9 cellular contexts compared by ENCODE assay signal in the genomic region with DNA sequence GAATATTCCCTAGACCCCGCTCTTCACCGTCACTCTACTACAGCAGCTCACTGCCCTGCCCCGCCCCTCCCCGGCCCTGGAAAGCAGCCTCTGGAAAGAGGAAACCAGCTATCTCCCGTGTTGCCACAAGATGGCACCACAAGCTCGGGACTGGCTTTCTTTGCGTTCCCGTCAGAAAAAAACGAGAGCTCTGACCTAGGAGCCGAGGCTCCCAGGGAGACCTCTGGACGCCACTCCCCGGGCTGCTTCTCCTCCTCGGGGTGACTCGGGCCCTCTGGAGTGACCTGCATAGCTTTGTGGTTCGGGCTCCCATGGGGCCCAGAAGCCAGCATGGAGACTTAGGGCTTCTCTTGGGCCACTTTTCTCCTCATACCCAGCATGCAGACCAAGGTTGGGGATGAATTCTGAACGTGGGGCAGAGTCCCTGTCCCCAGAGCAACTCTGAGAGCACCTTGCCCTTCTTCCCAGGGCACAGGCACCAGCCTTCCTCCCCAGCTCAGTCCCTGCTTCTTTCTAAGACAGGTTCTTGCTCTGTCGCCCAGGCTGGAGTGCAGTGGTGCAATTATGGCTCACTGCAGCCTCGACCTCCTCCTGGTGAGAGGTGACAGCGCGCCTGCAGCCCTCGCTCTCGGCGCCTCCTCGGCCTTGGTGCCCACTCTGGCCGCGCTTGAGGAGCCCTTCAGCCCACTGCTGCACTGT. TPM values are rescaled to one million over a fixed set of nuclear protein-coding genes. Genes with fewer than 3 reads are reported as not detected.
A peak's percentile ranks its signal among the peaks of the same experiment; 100 is the strongest.
DNase-seq lines count a peak whose midpoint lies in the region; ATAC-seq, FAIRE-seq and TF ChIP-seq lines count a peak whose summit lies in the region.
"Had no signal": no experiment of that assay in that cellular context is flagged by ENCODE, and none has a peak within 500 bp of the region (broad histone marks: within the 10 kb centered on the region; RNA-seq: fewer than 3 reads in every experiment).

No MANE protein-coding gene starts in this region.

- peak overlapping the region; percentile 81; the same call in 1 of the 2 replicates for H3K4me2 ChIP-seq in MM.1S (ENCODE audit: low read depth, low read length)

- peaks cover 5% of the 10 kb centered on the region; the same call in 1 of the 2 replicates for H3F3A ChIP-seq in MM.1S (ENCODE audit: insufficient read depth, low read length)

- H3K4me3 ChIP-seq in MM.1S (ENCODE audit: low read length) (peak overlapping the region; percentile 18), ovary (no peak overlapping the region), thyroid gland (replicated peaks in 1 of 3) (no peak overlapping the region)

- no peaks in the 10 kb centered on the region for H3K9me2 ChIP-seq in MM.1S (replicated peaks; ENCODE audit: insufficient read depth, low read length)

- H3K36me3 ChIP-seq in MM.1S (replicated peaks; ENCODE audit: insufficient read depth, low read length) = no peaks in the 10 kb centered on the region
- no peaks in the 10 kb centered on the region for H3K36me3 ChIP-seq in ovary
- no peaks in the 10 kb centered on the region for H3K36me3 ChIP-seq in thyroid gland

- no peaks in the 10 kb centered on the region for H4K20me1 ChIP-seq in MM.1S (ENCODE audit: insufficient read depth, low read length)

- no peak for TF ChIP-seq POLR2A in ovary (IDR thresholded peaks at IDR 0.05)
- no peak for TF ChIP-seq POLR2A in thyroid gland (IDR thresholded peaks at IDR 0.05)

- H3K4me1 ChIP-seq in MM.1S (ENCODE audit: low read length) (0 out of 2 replicates have a peak, but pooled peaks cover 4% of the 10 kb centered on the region), ovary (ENCODE audit: insufficient read depth) (no peaks in the 10 kb centered on the region), thyroid gland (peaks cover 6% of the 10 kb centered on the region in 2 donors)

- no peaks in the 10 kb centered on the region for H3K79me2 ChIP-seq in MM.1S (ENCODE audit: low read length)

- in situ Hi-C loops in SK-MEL-5 (cut with HindIII; ENCODE audit: low pct_unique_long_range_greater_than_20kb, low sequenced_read_pairs) = no loop called here

- H3K27ac ChIP-seq in MM.1S (ENCODE audit: low read length) = no peak overlapping the region
- no peak overlapping the region for H3K27ac ChIP-seq in ovary
- H3K27ac ChIP-seq in thyroid gland = no peak overlapping the region

- no peak for TF ChIP-seq EP300 in ovary (IDR thresholded peaks at IDR 0.05)

- DNase-seq in MM.1S (peak; percentile 78), SK-MEL-5 (ENCODE audit: low read depth, low spot score) (peak; percentile 90), germinal center (ENCODE audit: low spot score) (peak; percentile 76), ovary (peak; percentile 78 to 90 (median 86)), thyroid gland (peak; percentile 87 to 88)
- peak; percentile 56 for DNase-seq in activated gamma-delta T cell treated with anti-CD3 and anti-CD28 coated beads, Interleukin-2, amount 50 U/mL, for 16 hours (ENCODE audit: low read depth)

- H3K9me3 ChIP-seq in MM.1S (replicated peaks; ENCODE audit: insufficient read depth, low read length) (no peaks in the 10 kb centered on the region), ovary (no peaks in the 10 kb centered on the region), thyroid gland (no peaks in the 10 kb centered on the region)

- H3K9ac ChIP-seq in MM.1S (ENCODE audit: low read length) = no peak overlapping the region

- H3K27me3 ChIP-seq in MM.1S (replicated peaks; ENCODE audit: insufficient read depth, low read length) (peaks cover 39% of the 10 kb centered on the region), ovary (no peaks in the 10 kb centered on the region), thyroid gland (no peaks in the 10 kb centered on the region)

- no peak for ATAC-seq in GM18909 (IDR thresholded peaks at IDR 0.05; ENCODE audit: poor library complexity, unreplicated experiment)

- WGBS in ovary, 3 donors = 13 to 17% (median 17%) methylated on average over 19 to 26 of the region's 26 CpGs
- 21 to 32% methylated on average over 23 to 26 of the region's 26 CpGs for WGBS in thyroid gland, 2 donors

- TF ChIP-seq CTCF in MM.1S (IDR thresholded peaks at IDR 0.05; ENCODE audit: low read length) = peak; percentile 83
- TF ChIP-seq CTCF in ovary (IDR thresholded peaks at IDR 0.05) = peak; percentile 57 to 88 (median 83)
- peak; percentile 66 to 95 (median 88) for TF ChIP-seq CTCF in thyroid gland (IDR thresholded peaks at IDR 0.05)

- H2AFZ ChIP-seq in MM.1S (ENCODE audit: low read length) = peak overlapping the region; percentile 86

- FAIRE-seq in G401.6 (lab: Jason Lieb, UNC) = peak; percentile 92
- FAIRE-seq: islet of Langerhans had no signal

- intact Hi-C loops in ovary (cut with DNase I) = loop anchor here (5.0 to 10.0 kb wide), 8 partner anchors 62 to 352 kb away; no protein-coding TSS in a partner anchor
- intact Hi-C loops in thyroid gland (cut with DNase I) = loop anchor here (5.0 to 10.0 kb wide), 2 partner anchors 64 to 332 kb away; no protein-coding TSS in a partner anchor

RNA-seq across cellular contexts. Expression of gene STOML1, which starts 19.0 kb away (rescaled TPM):
- 7.8 and 8.0 TPM in 2 replicates for total RNA-seq in SK-MEL-5 (2014; rRNA removed; shearing (Covaris generic))
- 11.4 and 11.8 TPM in 2 replicates for polyA plus RNA-seq in SK-MEL-5 (2015; cell fraction: cytosol; rRNA removed)
- polyA plus RNA-seq in SK-MEL-5 (2015; cell fraction: nucleus; rRNA removed) = 7.7 and 21.0 TPM in 2 replicates
- 10 to 100 TPM in 5 of 7 donors, 1 to 10 TPM in 2; 6.0 to 22.9 (median 13.3) TPM for total RNA-seq in ovary
- 10 to 100 TPM in 1 of 2 donors, 1 to 10 TPM in 1; 2.1 to 12.1 TPM for polyA plus RNA-seq in ovary
- total RNA-seq in thyroid gland = 10 to 100 TPM; 15.3 to 42.1 (median 30.1) TPM

RNA-seq across cellular contexts. Expression of gene PML, which starts 21.4 kb away (rescaled TPM):
- 8.7 and 9.3 TPM in 2 replicates for total RNA-seq in SK-MEL-5 (2014; rRNA removed; shearing (Covaris generic))
- polyA plus RNA-seq in SK-MEL-5 (2015; cell fraction: cytosol; rRNA removed) = 31.0 and 49.5 TPM in 2 replicates
- 39.3 and 53.3 TPM in 2 replicates for polyA plus RNA-seq in SK-MEL-5 (2015; cell fraction: nucleus; rRNA removed)
- total RNA-seq in ovary = 10 to 100 TPM; 37.4 to 60.8 (median 51.7) TPM
- 10 to 100 TPM; 20.7 to 26.0 TPM for polyA plus RNA-seq in ovary
- total RNA-seq in thyroid gland = 100 to 1,000 TPM in 1 of 4 donors, 10 to 100 TPM in 3; 55.9 to 141 (median 76.5) TPM

RNA-seq across cellular contexts. Expression of gene LOXL1, which starts 46.9 kb away (rescaled TPM):
- total RNA-seq in SK-MEL-5 (2014; rRNA removed; shearing (Covaris generic)) = 0.32 TPM in 1 of 2 replicates, not detected in the other
- polyA plus RNA-seq in SK-MEL-5 (2015; cell fraction: cytosol; rRNA removed) = 0.54 and 0.86 TPM in 2 replicates
- 1.6 TPM in 1 of 2 replicates, not detected in the other for polyA plus RNA-seq in SK-MEL-5 (2015; cell fraction: nucleus; rRNA removed)
- total RNA-seq in ovary (10 to 100 TPM; 10.1 to 33.8 (median 19.9) TPM), thyroid gland (10 to 100 TPM in 3 of 4 donors, 1 to 10 TPM in 1; 9.9 to 15.2 (median 12.0) TPM)
- 10 to 100 TPM; 16.1 to 17.0 TPM for polyA plus RNA-seq in ovary
